Comparison of ENCODE assay signal across 1 cellular context in genomic region chr12:66699738-66700482, GRCh38.
TF ChIP-seq lines count a peak whose summit lies in the region.

No MANE protein-coding gene starts in this region.

TF ChIP-seq in WTC11, 78 proteins besides CTCF, POLR2A, EP300 and RAD21 (continued from another document):
- TF ChIP-seq USF1 (CRISPR knock-in tag; IDR thresholded peaks at IDR 0.05) (no peak), HMGXB4 (CRISPR knock-in tag; IDR thresholded peaks at IDR 0.05) (no peak)
